Comparison of ENCODE assay signal across 19 cellular contexts in genomic region chr10:69840773-69841172, GRCh38. TPM values are rescaled to one million over a fixed set of nuclear protein-coding genes. Genes with fewer than 3 reads are reported as not detected.
"Had no signal": no experiment of that assay in that cellular context is flagged by ENCODE, and none has a peak within 500 bp of the region (broad histone marks: within the 10 kb centered on the region; RNA-seq: fewer than 3 reads in every experiment).

No MANE protein-coding gene starts in this region.

- H3K36me3 Mint-ChIP-seq: natural killer cell treated with Interleukin-12 subunit alpha and Interleukin-12 subunit beta and Interleukin-15 and Interleukin-18, amount 100 ng/mL, for 72 hours; type B pancreatic cell had no signal

- H2AFZ ChIP-seq: hepatocyte had no signal

- H3K27ac ChIP-seq: dorsolateral prefrontal cortex, hepatocyte, neutrophil, psoas muscle, suprapubic skin, thyroid gland had no signal

- H3K79me2 ChIP-seq: hepatocyte had no signal

- H3K9me3 Mint-ChIP-seq: natural killer cell treated with Interleukin-12 subunit alpha and Interleukin-12 subunit beta and Interleukin-15 and Interleukin-18, amount 100 ng/mL, for 72 hours; type B pancreatic cell had no signal

- H3K27me3 ChIP-seq: hepatocyte, thyroid gland had no signal

- H3K4me3 ChIP-seq: dorsolateral prefrontal cortex, hepatocyte, psoas muscle, suprapubic skin, thyroid gland had no signal

- H3K36me3 ChIP-seq: neutrophil, suprapubic skin, thyroid gland had no signal

- H3K27ac Mint-ChIP-seq: natural killer cell treated with Interleukin-12 subunit alpha and Interleukin-12 subunit beta and Interleukin-15 and Interleukin-18, amount 100 ng/mL, for 72 hours; type B pancreatic cell had no signal

- ATAC-seq: left colon; natural killer cell treated with Interleukin-12 subunit alpha and Interleukin-12 subunit beta and Interleukin-15 and Interleukin-18, amount 100 ng/mL, for 72 hours; psoas muscle had no signal

- H3K4me2 ChIP-seq: hepatocyte had no signal

- H3K4me3 Mint-ChIP-seq: type B pancreatic cell had no signal

- H3K9me3 ChIP-seq: neutrophil, psoas muscle, suprapubic skin, thyroid gland had no signal

- DNase-seq: cortex of kidney; dorsolateral prefrontal cortex; effector CD8-positive, alpha-beta T cell; foreskin melanocyte; head of caudate nucleus; kidney; left colon; midbrain; retina; small intestine; stimulated activated CD4-positive, alpha-beta T cell treated with anti-CD3 and anti-CD28 coated beads, Interleukin-12 subunit alpha, Interleukin-12 subunit beta, amount 100 ng/mL, for 4 hours; stimulated activated naive CD4-positive, alpha-beta T cell treated with Interleukin-2 at 50 U/mL for 16 hours; thyroid gland had no signal

RNA-seq across cellular contexts. Expression of gene COL13A1, which starts 39.1 kb away (rescaled TPM):
- total RNA-seq: natural killer cell treated with Interleukin-12 subunit alpha and Interleukin-12 subunit beta and Interleukin-15 and Interleukin-18, amount 100 ng/mL, for 72 hours had no signal
